ENCODE assay signal across 8 cellular contexts in the genomic region with DNA sequence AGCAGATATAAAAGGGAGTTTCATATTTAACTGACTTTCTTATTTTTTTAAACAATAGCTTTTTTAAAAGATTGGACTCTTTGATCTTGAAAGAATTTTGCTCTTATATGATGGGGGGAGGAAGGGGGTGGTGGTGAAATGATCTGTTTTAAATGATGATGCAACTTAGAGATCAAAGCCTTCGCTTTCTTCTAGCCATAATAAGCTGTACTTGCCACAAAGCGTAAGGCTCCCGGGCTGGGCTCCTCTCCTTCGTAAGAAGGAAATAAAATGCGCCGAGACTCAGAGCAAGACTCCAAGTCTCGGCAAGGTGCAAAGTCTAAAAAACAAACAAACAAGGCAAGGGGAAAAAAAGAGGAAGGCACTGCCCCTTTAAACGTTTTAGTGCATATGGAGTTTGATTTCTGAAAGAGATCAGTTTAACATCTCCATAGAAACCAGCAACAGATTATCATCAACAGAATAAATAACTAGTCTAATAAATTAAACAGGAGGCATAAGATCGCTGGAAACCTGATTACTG. TPM values are rescaled to one million over a fixed set of nuclear protein-coding genes. Genes with fewer than 3 reads are reported as not detected.
DNase-seq lines count a peak whose midpoint lies in the region; ATAC-seq and TF ChIP-seq lines count a peak whose summit lies in the region.

No MANE protein-coding gene starts in this region.

- peak overlapping the region in 1 of 2 experiments; percentile 39; a peak in 1 of 4 replicates for H3K4me3 ChIP-seq in SK-N-SH (ENCODE audit: low read depth in 2 of 2, low read length in 1 of 2)
- H3K4me3 ChIP-seq in Peyer's patch, result peak overlapping the region in 3 of 4 donors; percentile 47 to 90 (median 83)

- H3K27ac ChIP-seq in SK-N-SH (ENCODE audit: low read depth in 2 of 2, low read length in 1 of 2) (no peak overlapping the region), Peyer's patch (peak overlapping the region in 3 of 4 donors; percentile 83 to 97 (median 91))

- no peaks in the 10 kb centered on the region for H3K36me3 Mint-ChIP-seq in glutamatergic neuron (ENCODE audit: unreplicated experiment)
- H3K36me3 Mint-ChIP-seq in stimulated activated naive B cell treated with anti-CD40 and anti-IgM and Interleukin-4, amounts not matched to agents 10 μg/mL and 1 μg/mL and 100 μg/mL, for 72 hours, result peaks cover 0 to 2% of the 10 kb centered on the region in 2 donors

- CTCF ChIA-PET in SK-N-SH (lab: Yijun Ruan, JAX), result interaction anchor here (0.7 to 3.6 kb wide), 14 partner anchors 11 to 299 kb away, joined by 3 to 19 read pairs (median 4); a partner anchor contains a TSS

- peaks cover 3% of the 10 kb centered on the region for H3F3A ChIP-seq in SK-N-SH (replicated peaks; ENCODE audit: insufficient read depth)

- DNase-seq in SK-N-SH (no peak), Peyer's patch (peak in 1 of 3 donors; percentile 84), glutamatergic neuron (no peak), NCI-H774 (lab: John Stamatoyannopoulos, UW) (no peak)
- DNase-seq in stimulated activated naive B cell treated with anti-CD40 and anti-IgM and Interleukin-4, amounts not matched to agents 10 μg/mL and 1 μg/mL and 100 μg/mL, for 72 hours, result no peak

- peak overlapping the region; percentile 72 for H3K4me2 ChIP-seq in SK-N-SH

- no peaks in the 10 kb centered on the region for H3K79me2 ChIP-seq in SK-N-SH (ENCODE audit: insufficient read depth)

- H3K36me3 ChIP-seq in SK-N-SH (replicated peaks in 1 of 2; ENCODE audit: control insufficient read depth in 1 of 2, insufficient read depth in 2 of 2, low read length in 1 of 2) (no peaks in the 10 kb centered on the region), Peyer's patch (no peaks in the 10 kb centered on the region)

- H3K27me3 Mint-ChIP-seq in glutamatergic neuron (ENCODE audit: unreplicated experiment), result peaks cover 11% of the 10 kb centered on the region
- H3K27me3 Mint-ChIP-seq in stimulated activated naive B cell treated with anti-CD40 and anti-IgM and Interleukin-4, amounts not matched to agents 10 μg/mL and 1 μg/mL and 100 μg/mL, for 72 hours, result peaks cover 29 to 45% of the 10 kb centered on the region in 2 donors

- H2AFZ ChIP-seq in SK-N-SH (ENCODE audit: low read depth), result no peak overlapping the region

- peak overlapping the region; percentile 82 for H3K27ac Mint-ChIP-seq in glutamatergic neuron (ENCODE audit: unreplicated experiment)
- H3K27ac Mint-ChIP-seq in stimulated activated naive B cell treated with anti-CD40 and anti-IgM and Interleukin-4, amounts not matched to agents 10 μg/mL and 1 μg/mL and 100 μg/mL, for 72 hours, result peak overlapping the region; percentile 66

- no peak for TF ChIP-seq RAD21 in SK-N-SH (IDR thresholded peaks at IDR 0.05; ENCODE audit: low read length)

- WGBS in SK-N-SH (ENCODE audit: low lambda C conversion rate), result 10% methylated on average over 9 of the region's 9 CpGs

- peaks cover 52% of the 10 kb centered on the region for H3K27me3 ChIP-seq in SK-N-SH (ENCODE audit: insufficient read depth)
- no peaks in the 10 kb centered on the region for H3K27me3 ChIP-seq in Peyer's patch

- peak overlapping the region; percentile 89 for H3K4me3 Mint-ChIP-seq in glutamatergic neuron (ENCODE audit: unreplicated experiment)
- H3K4me3 Mint-ChIP-seq in stimulated activated naive B cell treated with anti-CD40 and anti-IgM and Interleukin-4, amounts not matched to agents 10 μg/mL and 1 μg/mL and 100 μg/mL, for 72 hours, result peak overlapping the region; percentile 10 to 29

- TF ChIP-seq EP300 in SK-N-SH (IDR thresholded peaks at IDR 0.05; ENCODE audit: borderline replicate concordance in 1 of 2, low read depth in 1 of 2, low read length in 1 of 2), result no peak

- no peaks in the 10 kb centered on the region for H3K9me2 ChIP-seq in SK-N-SH

- POLR2A ChIA-PET in SK-N-SH (lab: Yijun Ruan, JAX), result no interaction called here

- no peaks in the 10 kb centered on the region for H4K20me1 ChIP-seq in SK-N-SH (ENCODE audit: insufficient read depth)

- H3K9me3 Mint-ChIP-seq in glutamatergic neuron (ENCODE audit: unreplicated experiment), result peaks cover 2% of the 10 kb centered on the region
- no peaks in the 10 kb centered on the region for H3K9me3 Mint-ChIP-seq in stimulated activated naive B cell treated with anti-CD40 and anti-IgM and Interleukin-4, amounts not matched to agents 10 μg/mL and 1 μg/mL and 100 μg/mL, for 72 hours

- TF ChIP-seq POLR2A in Peyer's patch (IDR thresholded peaks at IDR 0.05), result peak; percentile 40 to 75

- no peaks in the 10 kb centered on the region for H3K9me3 ChIP-seq in SK-N-SH
- H3K9me3 ChIP-seq in Peyer's patch, result no peaks in the 10 kb centered on the region

- TF ChIP-seq CTCF in SK-N-SH (IDR thresholded peaks at IDR 0.05) (no peak), Peyer's patch (IDR thresholded peaks at IDR 0.05) (no peak), glutamatergic neuron (IDR thresholded peaks at IDR 0.05; ENCODE audit: partially characterized antibody, unreplicated experiment) (no peak)

- H3K4me1 ChIP-seq in SK-N-SH (ENCODE audit: control insufficient read depth in 1 of 2, insufficient read depth in 2 of 2, low read depth in 1 of 2, low read length in 1 of 2) (peaks cover 3 to 25% of the 10 kb centered on the region in 2 experiments; a peak in 2 of 4 replicates), Peyer's patch (peaks cover 0 to 43% (median 6%) of the 10 kb centered on the region in 4 donors)

- ATAC-seq in SK-N-SH treated with all-trans-retinoic acid at 6 μM for 48 hours, result no peak
- ATAC-seq in stimulated activated naive B cell treated with anti-CD40 and anti-IgM and Interleukin-4, amounts not matched to agents 10 μg/mL and 1 μg/mL and 100 μg/mL, for 72 hours (replicated peaks), result no peak
- no peak for ATAC-seq in GM18511 (IDR thresholded peaks at IDR 0.05; ENCODE audit: unreplicated experiment)
- ATAC-seq in GM18909 (IDR thresholded peaks at IDR 0.05; ENCODE audit: poor library complexity, unreplicated experiment), result no peak

- peaks cover 10% of the 10 kb centered on the region for H3K4me1 Mint-ChIP-seq in glutamatergic neuron (ENCODE audit: low read depth, unreplicated experiment)
- H3K4me1 Mint-ChIP-seq in stimulated activated naive B cell treated with anti-CD40 and anti-IgM and Interleukin-4, amounts not matched to agents 10 μg/mL and 1 μg/mL and 100 μg/mL, for 72 hours, result peaks cover 11 to 25% of the 10 kb centered on the region in 2 donors

- H3K9ac ChIP-seq in SK-N-SH, result no peak overlapping the region

TF ChIP-seq in SK-N-SH, 30 proteins besides CTCF, POLR2A, EP300 and RAD21 (continues in another document):
- no peak for TF ChIP-seq EZH2phosphoT487 (IDR thresholded peaks at IDR 0.05; ENCODE audit: borderline replicate concordance, low read depth)
- TF ChIP-seq GABPA (IDR thresholded peaks at IDR 0.05; ENCODE audit: low read depth), result no peak
- TF ChIP-seq TCF12 (IDR thresholded peaks at IDR 0.05), result no peak
- TF ChIP-seq, protein P1, sequence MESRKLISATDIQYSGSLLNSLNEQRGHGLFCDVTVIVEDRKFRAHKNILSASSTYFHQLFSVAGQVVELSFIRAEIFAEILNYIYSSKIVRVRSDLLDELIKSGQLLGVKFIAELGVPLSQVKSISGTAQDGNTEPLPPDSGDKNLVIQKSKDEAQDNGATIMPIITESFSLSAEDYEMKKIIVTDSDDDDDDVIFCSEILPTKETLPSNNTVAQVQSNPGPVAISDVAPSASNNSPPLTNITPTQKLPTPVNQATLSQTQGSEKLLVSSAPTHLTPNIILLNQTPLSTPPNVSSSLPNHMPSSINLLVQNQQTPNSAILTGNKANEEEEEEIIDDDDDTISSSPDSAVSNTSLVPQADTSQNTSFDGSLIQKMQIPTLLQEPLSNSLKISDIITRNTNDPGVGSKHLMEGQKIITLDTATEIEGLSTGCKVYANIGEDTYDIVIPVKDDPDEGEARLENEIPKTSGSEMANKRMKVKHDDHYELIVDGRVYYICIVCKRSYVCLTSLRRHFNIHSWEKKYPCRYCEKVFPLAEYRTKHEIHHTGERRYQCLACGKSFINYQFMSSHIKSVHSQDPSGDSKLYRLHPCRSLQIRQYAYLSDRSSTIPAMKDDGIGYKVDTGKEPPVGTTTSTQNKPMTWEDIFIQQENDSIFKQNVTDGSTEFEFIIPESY (IDR thresholded peaks at IDR 0.05; ENCODE audit: borderline replicate concordance, low read depth), result no peak
- no peak for TF ChIP-seq SIN3A (IDR thresholded peaks at IDR 0.05; ENCODE audit: borderline replicate concordance, low read depth, low read length)

TF ChIP-seq in SK-N-SH treated with all-trans-retinoic acid at 6 μM for 48 hours, 23 proteins besides CTCF, POLR2A, EP300 and RAD21 (continues in another document):
- TF ChIP-seq GLIS3 (CRISPR knock-in tag; IDR thresholded peaks at IDR 0.05) (no peak), ISL1 (CRISPR knock-in tag; IDR thresholded peaks at IDR 0.05) (no peak), BACH2 (CRISPR knock-in tag; IDR thresholded peaks at IDR 0.05; ENCODE audit: borderline replicate concordance) (no peak), RARB (CRISPR knock-in tag; IDR thresholded peaks at IDR 0.05) (no peak), SNAI2 (CRISPR knock-in tag; IDR thresholded peaks at IDR 0.05) (no peak), TCF4 (CRISPR knock-in tag; IDR thresholded peaks at IDR 0.05; ENCODE audit: borderline replicate concordance) (no peak), TOX (CRISPR knock-in tag; IDR thresholded peaks at IDR 0.05; ENCODE audit: borderline replicate concordance) (no peak)

RNA-seq across cellular contexts. Expression of a gene that starts 3.3 kb away (rescaled TPM):
- polyA plus RNA-seq in SK-N-SH (2012; rRNA removed), result 0.37 and 0.51 TPM in 2 replicates
- polyA plus RNA-seq in SK-N-SH (2012; cell fraction: cytosol; rRNA removed), result 0.21 and 0.41 TPM in 2 replicates
- 1.0 and 1.4 TPM in 2 replicates for polyA plus RNA-seq in SK-N-SH (2012; cell fraction: nucleus; rRNA removed)
- total RNA-seq in Peyer's patch (100 to 1,000 TPM in 3 of 4 donors, 10 to 100 TPM in 1; 87.5 to 165 (median 137) TPM), glutamatergic neuron (ENCODE audit: unreplicated experiment) (18.3 TPM)

Comparison
In these comparisons a context has a peak if more than half of its experiments do, and no peak if none do; other contexts are left out.
1. H3K27ac ChIP-seq: peak in Peyer's patch (3 of 4); none in SK-N-SH (0 of 2).